Comparison of ENCODE assay signal across 8 cellular contexts in the genomic region with DNA sequence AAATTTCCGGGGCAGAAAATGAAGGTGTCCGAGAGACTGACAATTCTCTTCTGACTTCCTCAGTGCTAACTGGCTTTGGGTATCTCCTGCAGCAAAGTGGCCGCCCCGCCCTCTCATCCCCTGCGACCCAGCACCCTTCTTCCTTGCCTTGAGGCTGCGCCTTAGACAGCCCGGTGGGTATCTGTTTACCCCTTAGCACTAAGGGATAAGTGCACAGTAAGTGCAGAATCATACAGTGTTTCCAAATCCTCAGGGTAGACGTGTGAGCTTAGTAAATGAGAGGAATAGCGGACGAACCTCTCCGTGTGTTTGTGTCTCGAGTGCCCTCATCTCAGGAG. TPM values are rescaled to one million over a fixed set of nuclear protein-coding genes. Genes with fewer than 3 reads are reported as not detected.
DNase-seq lines count a peak whose midpoint lies in the region; ATAC-seq, FAIRE-seq and TF ChIP-seq lines count a peak whose summit lies in the region.

No MANE protein-coding gene starts in this region.

- H3K4me2 ChIP-seq in endothelial cell of umbilical vein (ENCODE audit: insufficient read depth, low read length) (peak overlapping the region; percentile 92), neural progenitor cell (peak overlapping the region; percentile 98)

- no peak for TF ChIP-seq CTCF in 22Rv1 (IDR thresholded peaks at IDR 0.05)
- TF ChIP-seq CTCF in NB4 (IDR thresholded peaks at IDR 0.05; ENCODE audit: low read depth, low read length): no peak
- TF ChIP-seq CTCF in endothelial cell of umbilical vein (IDR thresholded peaks at IDR 0.05; ENCODE audit: extremely low read depth in 1 of 2, insufficient read depth in 1 of 2, low read depth in 1 of 2, low read length in 2 of 2): no peak
- no peak for TF ChIP-seq CTCF in neural progenitor cell (IDR thresholded peaks at IDR 0.05)

- H3K9me1 ChIP-seq in endothelial cell of umbilical vein (replicated peaks; ENCODE audit: control insufficient read depth, extremely low read depth, insufficient read depth, low read length): no peaks in the 10 kb centered on the region

- H3K79me2 ChIP-seq in endothelial cell of umbilical vein (ENCODE audit: control insufficient read depth, insufficient read depth, low read length) (peaks cover 49% of the 10 kb centered on the region), neural progenitor cell (ENCODE audit: low read depth) (peaks cover 57% of the 10 kb centered on the region)

- H3K4me3 Mint-ChIP-seq in neural progenitor cell: peak overlapping the region; percentile 99

- peak overlapping the region; percentile 85 for H3K9ac ChIP-seq in endothelial cell of umbilical vein (replicated peaks; ENCODE audit: extremely low read depth, insufficient read depth, low read length)
- peak overlapping the region; percentile 84 for H3K9ac ChIP-seq in neural progenitor cell

- H3K4me1 Mint-ChIP-seq in neural progenitor cell: peaks cover 27% of the 10 kb centered on the region

- DNase-seq in NB4 (ENCODE audit: low read depth): no peak
- no peak for DNase-seq in endothelial cell of umbilical vein (ENCODE audit: low read depth, low spot score)
- DNase-seq in neural progenitor cell (ENCODE audit: low spot score): no peak
- DNase-seq in NK-92 (lab: John Stamatoyannopoulos, UW; ENCODE audit: unreplicated experiment): no peak
- no peak for DNase-seq in NCI-H2171 (lab: John Stamatoyannopoulos, UW)
- no peak for DNase-seq in NCI-H1092 treated with DMSO at 0.1 percent for 48 hours (lab: John Stamatoyannopoulos, UW)

- peaks cover 5% of the 10 kb centered on the region for H4K20me1 ChIP-seq in endothelial cell of umbilical vein (replicated peaks; ENCODE audit: control insufficient read depth, extremely low read depth, insufficient read depth, low read length)
- H4K20me1 ChIP-seq in neural progenitor cell (ENCODE audit: low read depth): peaks cover 41% of the 10 kb centered on the region

- H3K36me3 ChIP-seq in endothelial cell of umbilical vein (ENCODE audit: control insufficient read depth in 2 of 2, extremely low read depth in 1 of 2, insufficient read depth in 2 of 2, low read length in 2 of 2) (no peaks in the 10 kb centered on the region), neural progenitor cell (no peaks in the 10 kb centered on the region)

- no peaks in the 10 kb centered on the region for H3K9me3 Mint-ChIP-seq in neural progenitor cell

- TF ChIP-seq POLR2A in NB4 (IDR thresholded peaks at IDR 0.05; ENCODE audit: extremely low read depth, insufficient read length): no peak
- peak; percentile 3 for TF ChIP-seq POLR2A in endothelial cell of umbilical vein (IDR thresholded peaks at IDR 0.05; ENCODE audit: low read depth, low read length)

- peak overlapping the region; percentile 90 for H3K4me3 ChIP-seq in NB4 (ENCODE audit: low read depth, low read length)
- peak overlapping the region; percentile 77 to 90 (median 81) for H3K4me3 ChIP-seq in endothelial cell of umbilical vein (replicated peaks in 1 of 3; ENCODE audit: insufficient read depth in 1 of 3, low read depth in 1 of 3, low read length in 3 of 3)
- peak overlapping the region; percentile 72 for H3K4me3 ChIP-seq in neural progenitor cell

- H3K9me3 ChIP-seq in endothelial cell of umbilical vein (replicated peaks; ENCODE audit: control insufficient read depth, insufficient read depth, low read length): no peaks in the 10 kb centered on the region
- H3K9me3 ChIP-seq in neural progenitor cell (ENCODE audit: low read depth): no peaks in the 10 kb centered on the region

- peak overlapping the region; percentile 81 for H3K27ac Mint-ChIP-seq in neural progenitor cell

- BruUV-seq in endothelial cell of umbilical vein (replicated peaks; lab: Mats Ljungman, UMichigan): TSS peak; percentile 76

- CTCF ChIA-PET in endothelial cell of umbilical vein (lab: Charles Lee): interaction anchor here (1.7 to 3.4 kb wide), 2 partner anchors 16 to 19 kb away, joined by 4 to 14 read pairs; no protein-coding TSS in a partner anchor

- H3K27me3 ChIP-seq in endothelial cell of umbilical vein (ENCODE audit: control insufficient read depth in 2 of 2, insufficient read depth in 2 of 2, low read length in 2 of 2): no peaks in the 10 kb centered on the region
- H3K27me3 ChIP-seq in neural progenitor cell: no peaks in the 10 kb centered on the region

- ATAC-seq in GM21360 (IDR thresholded peaks at IDR 0.05; ENCODE audit: unreplicated experiment): peak; percentile 46

- H3K27ac ChIP-seq in 22Rv1 (peak overlapping the region; percentile 79), endothelial cell of umbilical vein (ENCODE audit: insufficient read depth, low read depth, low read length) (peak overlapping the region; percentile 48), neural progenitor cell (peak overlapping the region; percentile 82)

- no peak for FAIRE-seq in endothelial cell of umbilical vein (lab: Jason Lieb, UNC)

- H2AFZ ChIP-seq in endothelial cell of umbilical vein (ENCODE audit: low read depth, low read length) (peak overlapping the region; percentile 99), neural progenitor cell (replicated peaks) (peak overlapping the region; percentile 99)

- no peaks in the 10 kb centered on the region for H3F3A ChIP-seq in neural progenitor cell (ENCODE audit: low read depth)

- dilution Hi-C loops in endothelial cell of umbilical vein (cut with MboI; ENCODE audit: extremely low pct_ligation_motif_present, low sequenced_read_pairs): no loop called here

- intact Hi-C loops in endothelial cell of umbilical vein (cut with micrococcal nuclease): no loop called here

- H3K27me3 Mint-ChIP-seq in neural progenitor cell (ENCODE audit: insufficient read depth, low read depth): peaks cover 2% of the 10 kb centered on the region

- POLR2A ChIA-PET in endothelial cell of umbilical vein (lab: Charles Lee): no interaction called here

- H3K36me3 Mint-ChIP-seq in neural progenitor cell: peaks cover 6% of the 10 kb centered on the region

- H3K4me1 ChIP-seq in endothelial cell of umbilical vein (ENCODE audit: control insufficient read depth, extremely low read depth, insufficient read depth, low read length) (peaks cover 25% of the 10 kb centered on the region), neural progenitor cell (peaks cover 12% of the 10 kb centered on the region)

TF ChIP-seq in endothelial cell of umbilical vein, 7 proteins besides CTCF, POLR2A, EP300 and RAD21:
- no peak for TF ChIP-seq EZH2 (IDR thresholded peaks at IDR 0.05; ENCODE audit: borderline replicate concordance, low read depth, low read length, severe bottlenecking)
- TF ChIP-seq FOS (IDR thresholded peaks at IDR 0.05; ENCODE audit: borderline replicate concordance, insufficient read depth, low read length): no peak
- TF ChIP-seq GATA2 (IDR thresholded peaks at IDR 0.05; ENCODE audit: insufficient read depth, insufficient read length, low read depth, low read length): no peak
- no peak for TF ChIP-seq JUN (IDR thresholded peaks at IDR 0.05; ENCODE audit: borderline replicate concordance, insufficient read depth, insufficient read length, low read depth)
- no peak for TF ChIP-seq MYC (IDR thresholded peaks at IDR 0.05; ENCODE audit: low read depth, low read length)

RNA-seq across cellular contexts. Expression of a gene that starts 0.4 kb away (rescaled TPM):
- total RNA-seq in endothelial cell of umbilical vein (55.4 and 56.8 TPM in 2 replicates), neural progenitor cell (ENCODE audit: low replicate concordance) (75.0 and 120 TPM in 2 replicates)
- polyA plus RNA-seq in endothelial cell of umbilical vein: 12.7 and 30.3 TPM in 2 replicates
- polyA plus RNA-seq in endothelial cell of umbilical vein (2011; cell fraction: cytosol; rRNA removed): 19.1 and 28.4 TPM in 2 replicates
- 30.9 and 53.1 TPM in 2 replicates for polyA plus RNA-seq in endothelial cell of umbilical vein (2011; cell fraction: nucleus; rRNA removed)
- 44.3 and 68.2 TPM in 2 replicates for polyA plus RNA-seq in endothelial cell of umbilical vein (2012)
- polyA minus RNA-seq in endothelial cell of umbilical vein: 27.6 and 60.6 TPM in 2 replicates
- polyA minus RNA-seq in endothelial cell of umbilical vein (2011; cell fraction: cytosol; rRNA and poly(A)+ RNA removed): 38.4 TPM
- 63.8 and 75.4 TPM in 2 replicates for polyA minus RNA-seq in endothelial cell of umbilical vein (2011; cell fraction: nucleus; rRNA and poly(A)+ RNA removed)
